ENCODE assay signal across 16 cellular contexts in genomic region chr20:41219824-41220223, GRCh38.
DNase-seq lines count a peak whose midpoint lies in the region; ATAC-seq, FAIRE-seq and TF ChIP-seq lines count a peak whose summit lies in the region.
"Had no signal": no experiment of that assay in that cellular context is flagged by ENCODE, and none has a peak within 500 bp of the region (broad histone marks: within the 10 kb centered on the region; RNA-seq: fewer than 3 reads in every experiment).

No MANE protein-coding gene starts in this region.

- H3K27ac ChIP-seq in K562 (ENCODE audit: extremely low read depth, low read depth, low read length) (no peak overlapping the region), dorsolateral prefrontal cortex (peak overlapping the region in 58 of 59 donors; percentile 0 to 100 (median 97)), temporal lobe (ENCODE audit: low read depth, low read length) (peak overlapping the region; percentile 87), foreskin keratinocyte (no peak overlapping the region)
- H3K27ac ChIP-seq: BLaER1 treated with 17β-estradiol and CSF1 and Interleukin-3, amounts not matched to agents 10 nM and 100 nM had no signal

- H3K9ac ChIP-seq in K562 (ENCODE audit: insufficient read depth in 1 of 2, low read depth in 2 of 2, low read length in 2 of 2), result no peak overlapping the region
- H3K9ac ChIP-seq: BLaER1 treated with 17β-estradiol and CSF1 and Interleukin-3, amounts not matched to agents 10 nM and 100 nM had no signal

- H3K9me1 ChIP-seq in K562 (ENCODE audit: control insufficient read depth, insufficient read depth, low read length), result no peaks in the 10 kb centered on the region

- in situ Hi-C loops in K562 (cut with MboI), result no loop called here

- no peaks in the 10 kb centered on the region for H4K20me1 ChIP-seq in K562 (replicated peaks; ENCODE audit: control insufficient read depth, insufficient read depth, low read length)
- H4K20me1 ChIP-seq: BLaER1 treated with 17β-estradiol and CSF1 and Interleukin-3, amounts not matched to agents 10 nM and 100 nM had no signal

- no peak for TF ChIP-seq EP300 in K562 (IDR thresholded peaks at IDR 0.05; ENCODE audit: low read length)

- ATAC-seq in K562 (no peak), GM19452 (IDR thresholded peaks at IDR 0.05; ENCODE audit: unreplicated experiment) (no peak), HG03439 (IDR thresholded peaks at IDR 0.05; ENCODE audit: unreplicated experiment) (no peak), foreskin keratinocyte (no peak)
- ATAC-seq: CD8-positive, alpha-beta T cell; GM12878; GM23338 had no signal

- TF ChIP-seq CTCF in K562 (IDR thresholded peaks at IDR 0.05 in 2 of 3, conservative IDR thresholded peaks at IDR 0.05 in 1 of 3; ENCODE audit: insufficient read depth in 2 of 3, low read depth in 1 of 3, low read length in 3 of 3) (no peak), dorsolateral prefrontal cortex (IDR thresholded peaks at IDR 0.05 in 54 of 56, conservative IDR thresholded peaks at IDR 0.05 in 2 of 56; ENCODE audit: low read depth in 1 of 56, partially characterized antibody in 56 of 56) (no peak), foreskin keratinocyte (conservative IDR thresholded peaks at IDR 0.05) (no peak)

- TF ChIP-seq POLR2A in K562 (conservative IDR thresholded peaks at IDR 0.05), result no peak

- H3K4me3 ChIP-seq in K562 (no peak overlapping the region), dorsolateral prefrontal cortex (no peak overlapping the region)
- H3K4me3 ChIP-seq: BLaER1 treated with 17β-estradiol and CSF1 and Interleukin-3, amounts not matched to agents 10 nM and 100 nM; GM12878; GM23338 had no signal

- WGBS in K562 (ENCODE audit: insufficient coverage, low coverage, missing lambda C conversion rate), result 68% methylated on average over 2 of the region's 2 CpGs

- FAIRE-seq in HTR-8/SVneo (lab: Jason Lieb, UNC), result peak; percentile 93
- FAIRE-seq in K562 (lab: Jason Lieb, UNC), result peak; percentile 44
- FAIRE-seq: GM12878, H54 had no signal

- H3K9me3 ChIP-seq in K562 (replicated peaks; ENCODE audit: control insufficient read depth, insufficient read depth, low read depth, low read length), result no peaks in the 10 kb centered on the region
- H3K9me3 ChIP-seq: BLaER1 treated with 17β-estradiol and CSF1 and Interleukin-3, amounts not matched to agents 10 nM and 100 nM had no signal

- intact Hi-C loops in K562 (cut with micrococcal nuclease) (no loop called here), dorsolateral prefrontal cortex (cut with DNase I) (loop anchor here in 1 of 2 donors (5.0 kb wide), 1 partner anchor 97 kb away; the partner anchor contains the start of gene ZHX3)

- H3K4me1 ChIP-seq in K562 (replicated peaks in 1 of 2; ENCODE audit: control insufficient read depth in 2 of 2, insufficient read depth in 2 of 2, low read length in 2 of 2) (no peaks in the 10 kb centered on the region), foreskin keratinocyte (no peaks in the 10 kb centered on the region)

- BruUV-seq in K562 (replicated peaks; lab: Mats Ljungman, UMichigan), result no TSS peak

- DNase-seq in HTR-8/SVneo (ENCODE audit: insufficient read length, low spot score), result no peak
- DNase-seq in K562 (ENCODE audit: extremely low read depth in 1 of 4, low spot score in 3 of 4), result no peak
- no peak for DNase-seq in dorsolateral prefrontal cortex
- no peak for DNase-seq in foreskin keratinocyte
- DNase-seq: Calu3; CD8-positive, alpha-beta T cell; DMS79 treated with DMSO at 0.1 percent for 48 hours; GF-D8; HCEC 1CT had no signal

- H3K27me3 ChIP-seq in K562 (ENCODE audit: control insufficient read depth in 2 of 2, insufficient read depth in 2 of 2, low read length in 2 of 2) (no peaks in the 10 kb centered on the region), dorsolateral prefrontal cortex (no peaks in the 10 kb centered on the region), foreskin keratinocyte (no peaks in the 10 kb centered on the region)
- H3K27me3 ChIP-seq: BLaER1 treated with 17β-estradiol and CSF1 and Interleukin-3, amounts not matched to agents 10 nM and 100 nM had no signal

- CTCF ChIA-PET in K562 (lab: Yijun Ruan, JAX; ENCODE audit: low intra/inter-chr PET ratio), result no interaction called here

- no peaks in the 10 kb centered on the region for H3K79me2 ChIP-seq in K562 (ENCODE audit: control insufficient read depth, insufficient read depth, low read length)

- no peak for TF ChIP-seq RAD21 in K562 (CRISPR knock-in tag; conservative IDR thresholded peaks at IDR 0.05 in 1 of 2, IDR thresholded peaks at IDR 0.05 in 1 of 2)

- H2AFZ ChIP-seq in K562 (ENCODE audit: low read depth, low read length), result no peak overlapping the region
- H2AFZ ChIP-seq: GM23338 had no signal

- H3K4me2 ChIP-seq in K562 (ENCODE audit: insufficient read depth, low read length), result no peak overlapping the region
- H3K4me2 ChIP-seq: BLaER1 treated with 17β-estradiol and CSF1 and Interleukin-3, amounts not matched to agents 10 nM and 100 nM; GM23338 had no signal

- no peaks in the 10 kb centered on the region for H3K36me3 ChIP-seq in K562 (ENCODE audit: control insufficient read depth, insufficient read depth, low read length)

- POLR2A ChIA-PET in K562 (lab: Yijun Ruan, JAX), result interaction anchor here (0.8 to 1.2 kb wide), 2 partner anchors 64 to 340 kb away, joined by 4 read pairs; no protein-coding TSS in a partner anchor

TF ChIP-seq in K562, 482 proteins besides CTCF, POLR2A, EP300 and RAD21:
- TF ChIP-seq MYC (IDR thresholded peaks at IDR 0.05; ENCODE audit: low read depth, low read length) (no peak), MYC (CRISPR knock-in tag; IDR thresholded peaks at IDR 0.05; ENCODE audit: borderline replicate concordance, low read depth) (no peak), ZNF212 (CRISPR knock-in tag; IDR thresholded peaks at IDR 0.05) (no peak), ZNF780A (CRISPR knock-in tag; IDR thresholded peaks at IDR 0.05) (no peak)

Comparison
In these comparisons a context has a peak if more than half of its experiments do, and no peak if none do; other contexts are left out.
1. H3K27ac ChIP-seq: peak in dorsolateral prefrontal cortex (58 of 59) and temporal lobe (single experiment); none in K562 (single experiment) and foreskin keratinocyte (single experiment).